In the genomic region with DNA sequence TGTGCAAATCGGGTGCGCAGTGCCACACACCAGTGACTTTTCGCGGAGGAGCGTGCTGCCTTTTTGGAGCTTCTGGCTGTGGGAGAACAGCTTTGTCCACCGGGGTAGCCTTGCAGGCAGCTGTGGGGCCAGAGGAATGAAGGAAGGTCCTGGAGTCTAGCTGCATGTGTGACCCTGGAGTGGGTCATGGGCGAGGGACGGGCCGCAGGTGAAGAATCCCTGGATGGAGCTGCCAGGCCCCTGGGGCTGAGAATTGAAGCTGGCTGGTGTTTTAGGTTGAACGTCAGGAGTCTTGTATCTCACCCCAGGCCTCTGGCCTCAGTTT, we compare ENCODE assay signal across 23 cellular contexts. TPM values are rescaled to one million over a fixed set of nuclear protein-coding genes. Genes with fewer than 3 reads are reported as not detected.
"Had no signal": no experiment of that assay in that cellular context is flagged by ENCODE, and none has a peak within 500 bp of the region (broad histone marks: within the 10 kb centered on the region; RNA-seq: fewer than 3 reads in every experiment).

No MANE protein-coding gene starts in this region.

- H3K9me3 ChIP-seq: body of pancreas, pancreas, suprapubic skin, vagina had no signal

- H3K4me2 ChIP-seq: smooth muscle cell had no signal

- DNase-seq: activated B cell treated with CpG ODN at 0.5 μM for 24 hours; activated CD4-positive, alpha-beta T cell treated with anti-CD3 and anti-CD28 coated beads for 4 hours; activated CD8-positive, alpha-beta T cell treated with anti-CD3 and anti-CD28 coated beads for 36 hours; activated naive CD4-positive, alpha-beta T cell treated with Interleukin-2 at 50 U/mL for 16 hours; activated naive CD8-positive, alpha-beta T cell treated with anti-CD3 and anti-CD28 coated beads, Interleukin-2, amount 10 ng/mL, durations not matched to agents 7 days and 5 days; activated T-cell treated with anti-CD3 and anti-CD28 coated beads, Interleukin-2, amount 50 U/mL, for 1 hour; amygdala; body of pancreas; caudate nucleus; erythroblast; naive thymus-derived CD4-positive, alpha-beta T cell; stimulated activated CD4-positive, alpha-beta T cell treated with anti-CD3 and anti-CD28 coated beads, Interleukin-4, amount 100 ng/mL, for 1 hour; stimulated activated naive CD8-positive, alpha-beta T cell treated with anti-CD3 and anti-CD28 coated beads, Interleukin-15, amount 100 ng/mL, for 72 hours; trophoblast cell had no signal

- H3K27ac ChIP-seq: pancreas, suprapubic skin, vagina had no signal

- H3K4me3 ChIP-seq: body of pancreas, pancreas, smooth muscle cell, suprapubic skin, vagina had no signal

- ATAC-seq: activated CD8-positive, alpha-beta T cell treated with anti-CD3 and anti-CD28 coated beads for 36 hours; activated T-helper 17 cell treated with anti-CD3 and anti-CD28 coated beads, Interleukin-2, amount 50 U/mL, for 72 hours; body of pancreas; left lobe of liver; naive thymus-derived CD4-positive, alpha-beta T cell; sciatic nerve had no signal

- H3K27me3 ChIP-seq: body of pancreas, pancreas, suprapubic skin, vagina had no signal

RNA-seq across cellular contexts. Expression of a gene that starts 54.3 kb away (rescaled TPM):
- total RNA-seq: activated B cell treated with CpG ODN at 0.5 μM for 24 hours; activated CD8-positive, alpha-beta T cell treated with anti-CD3 and anti-CD28 coated beads for 36 hours; activated naive CD8-positive, alpha-beta T cell treated with anti-CD3 and anti-CD28 coated beads, Interleukin-2, amount 10 ng/mL, durations not matched to agents 7 days and 5 days; activated T-helper 17 cell treated with anti-CD3 and anti-CD28 coated beads, Interleukin-2, amount 50 U/mL, for 72 hours; body of pancreas; frontal cortex; lung microvascular endothelial cell; naive thymus-derived CD4-positive, alpha-beta T cell; sciatic nerve; smooth muscle cell; suprapubic skin; vagina had no signal
- polyA plus RNA-seq: naive thymus-derived CD4-positive, alpha-beta T cell; smooth muscle cell had no signal
